1 cellular context compared by ENCODE assay signal in the genomic region with DNA sequence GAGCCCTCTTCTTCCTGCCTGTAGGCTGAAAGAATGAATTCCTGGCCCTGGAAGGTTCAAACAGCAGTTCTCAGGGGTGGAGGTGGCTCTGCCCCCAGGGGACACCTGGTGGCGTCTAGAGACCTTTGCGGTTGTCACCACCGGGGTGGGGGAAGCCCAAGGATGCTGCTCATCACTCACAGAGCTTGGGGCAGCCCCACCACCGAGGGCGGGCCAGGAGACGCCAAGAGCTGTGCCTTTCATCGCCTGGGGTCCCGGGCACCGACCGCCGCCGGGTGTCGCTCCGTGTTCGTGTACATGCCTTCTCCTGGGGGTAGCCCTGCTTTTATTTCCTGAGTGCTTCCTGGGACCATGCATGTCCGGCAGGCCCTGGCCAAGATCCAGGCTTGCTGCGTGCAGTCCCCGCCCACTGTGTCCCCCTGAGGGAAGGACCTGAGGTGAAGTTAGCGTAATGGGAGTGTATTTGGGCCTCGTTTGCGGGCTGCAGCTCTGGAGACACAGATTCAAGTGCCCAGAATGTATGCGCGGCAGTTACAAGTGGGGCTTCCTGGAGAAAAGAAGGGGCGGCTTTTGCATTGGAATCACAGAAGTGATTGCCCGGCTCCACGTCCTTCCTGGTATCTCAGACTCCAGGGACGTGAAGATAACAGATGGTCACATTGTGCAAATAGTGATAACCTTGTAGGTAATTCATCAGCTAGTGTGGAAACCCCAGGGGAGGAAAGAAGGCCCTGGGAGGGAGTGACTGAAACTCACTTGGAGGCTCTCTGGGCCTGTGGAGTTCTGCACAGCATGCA.
TF ChIP-seq lines count a peak whose summit lies in the region.

No MANE protein-coding gene starts in this region.

TF ChIP-seq in HepG2, 621 proteins besides CTCF, POLR2A, EP300 and RAD21 (continued from another document and continues in another):
- TF ChIP-seq ZNF547 (CRISPR knock-in tag; IDR thresholded peaks at IDR 0.05), result no peak; the same call in 1 of the 2 replicates
- TF ChIP-seq DNMT1 (CRISPR knock-in tag; IDR thresholded peaks at IDR 0.05), result no peak
- TF ChIP-seq U2AF1 (optimal IDR thresholded peaks at IDR 0.05; ENCODE audit: low read depth, low read length), result no peak
- TF ChIP-seq SUZ12 (IDR thresholded peaks at IDR 0.05; ENCODE audit: low read depth, low read length), result no peak
- TF ChIP-seq SMAD3 (CRISPR knock-in tag; IDR thresholded peaks at IDR 0.05), result no peak
- TF ChIP-seq ZNF510 (CRISPR knock-in tag; IDR thresholded peaks at IDR 0.05; ENCODE audit: low read depth), result no peak
- TF ChIP-seq ZNF180 (CRISPR knock-in tag; IDR thresholded peaks at IDR 0.05; ENCODE audit: borderline replicate concordance, low read depth), result no peak
- TF ChIP-seq FOXM1 (CRISPR knock-in tag; IDR thresholded peaks at IDR 0.05), result no peak
- 0 out of 2 replicates have a peak, but pooled peaks have one; percentile 29 for TF ChIP-seq RBFOX2 (IDR thresholded peaks at IDR 0.05; ENCODE audit: low read depth, low read length)
- no peak for TF ChIP-seq CCAR2 (optimal IDR thresholded peaks at IDR 0.05; ENCODE audit: low read depth, low read length)
- TF ChIP-seq HMGA1 (CRISPR knock-in tag; conservative IDR thresholded peaks at IDR 0.05), result no peak
- TF ChIP-seq ZMYM3 (CRISPR knock-in tag; IDR thresholded peaks at IDR 0.05), result peak; percentile 24; the same call in 1 of the 2 replicates
- TF ChIP-seq GATAD2A (CRISPR knock-in tag; IDR thresholded peaks at IDR 0.05), result peak; percentile 53; the same call in 1 of the 2 replicates
- peak; percentile 40; the same call in 1 of the 2 replicates for TF ChIP-seq RXRA (CRISPR knock-in tag; IDR thresholded peaks at IDR 0.05)
- no peak for TF ChIP-seq MAFF (IDR thresholded peaks at IDR 0.05; ENCODE audit: low read depth, low read length)
- no peak for TF ChIP-seq ZNF549 (CRISPR knock-in tag; IDR thresholded peaks at IDR 0.05)
- TF ChIP-seq ZNF282 (IDR thresholded peaks at IDR 0.05; ENCODE audit: partially characterized antibody), result no peak
- no peak for TF ChIP-seq FLYWCH1 (CRISPR knock-in tag; IDR thresholded peaks at IDR 0.05)
- TF ChIP-seq ZFP90 (CRISPR knock-in tag; IDR thresholded peaks at IDR 0.05; ENCODE audit: borderline replicate concordance), result no peak
- TF ChIP-seq, protein P1, sequence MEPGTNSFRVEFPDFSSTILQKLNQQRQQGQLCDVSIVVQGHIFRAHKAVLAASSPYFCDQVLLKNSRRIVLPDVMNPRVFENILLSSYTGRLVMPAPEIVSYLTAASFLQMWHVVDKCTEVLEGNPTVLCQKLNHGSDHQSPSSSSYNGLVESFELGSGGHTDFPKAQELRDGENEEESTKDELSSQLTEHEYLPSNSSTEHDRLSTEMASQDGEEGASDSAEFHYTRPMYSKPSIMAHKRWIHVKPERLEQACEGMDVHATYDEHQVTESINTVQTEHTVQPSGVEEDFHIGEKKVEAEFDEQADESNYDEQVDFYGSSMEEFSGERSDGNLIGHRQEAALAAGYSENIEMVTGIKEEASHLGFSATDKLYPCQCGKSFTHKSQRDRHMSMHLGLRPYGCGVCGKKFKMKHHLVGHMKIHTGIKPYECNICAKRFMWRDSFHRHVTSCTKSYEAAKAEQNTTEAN (CRISPR knock-in tag; conservative IDR thresholded peaks at IDR 0.05), result 0 out of 2 replicates have a peak, but pooled peaks have one; percentile 41
- TF ChIP-seq, protein P2, sequence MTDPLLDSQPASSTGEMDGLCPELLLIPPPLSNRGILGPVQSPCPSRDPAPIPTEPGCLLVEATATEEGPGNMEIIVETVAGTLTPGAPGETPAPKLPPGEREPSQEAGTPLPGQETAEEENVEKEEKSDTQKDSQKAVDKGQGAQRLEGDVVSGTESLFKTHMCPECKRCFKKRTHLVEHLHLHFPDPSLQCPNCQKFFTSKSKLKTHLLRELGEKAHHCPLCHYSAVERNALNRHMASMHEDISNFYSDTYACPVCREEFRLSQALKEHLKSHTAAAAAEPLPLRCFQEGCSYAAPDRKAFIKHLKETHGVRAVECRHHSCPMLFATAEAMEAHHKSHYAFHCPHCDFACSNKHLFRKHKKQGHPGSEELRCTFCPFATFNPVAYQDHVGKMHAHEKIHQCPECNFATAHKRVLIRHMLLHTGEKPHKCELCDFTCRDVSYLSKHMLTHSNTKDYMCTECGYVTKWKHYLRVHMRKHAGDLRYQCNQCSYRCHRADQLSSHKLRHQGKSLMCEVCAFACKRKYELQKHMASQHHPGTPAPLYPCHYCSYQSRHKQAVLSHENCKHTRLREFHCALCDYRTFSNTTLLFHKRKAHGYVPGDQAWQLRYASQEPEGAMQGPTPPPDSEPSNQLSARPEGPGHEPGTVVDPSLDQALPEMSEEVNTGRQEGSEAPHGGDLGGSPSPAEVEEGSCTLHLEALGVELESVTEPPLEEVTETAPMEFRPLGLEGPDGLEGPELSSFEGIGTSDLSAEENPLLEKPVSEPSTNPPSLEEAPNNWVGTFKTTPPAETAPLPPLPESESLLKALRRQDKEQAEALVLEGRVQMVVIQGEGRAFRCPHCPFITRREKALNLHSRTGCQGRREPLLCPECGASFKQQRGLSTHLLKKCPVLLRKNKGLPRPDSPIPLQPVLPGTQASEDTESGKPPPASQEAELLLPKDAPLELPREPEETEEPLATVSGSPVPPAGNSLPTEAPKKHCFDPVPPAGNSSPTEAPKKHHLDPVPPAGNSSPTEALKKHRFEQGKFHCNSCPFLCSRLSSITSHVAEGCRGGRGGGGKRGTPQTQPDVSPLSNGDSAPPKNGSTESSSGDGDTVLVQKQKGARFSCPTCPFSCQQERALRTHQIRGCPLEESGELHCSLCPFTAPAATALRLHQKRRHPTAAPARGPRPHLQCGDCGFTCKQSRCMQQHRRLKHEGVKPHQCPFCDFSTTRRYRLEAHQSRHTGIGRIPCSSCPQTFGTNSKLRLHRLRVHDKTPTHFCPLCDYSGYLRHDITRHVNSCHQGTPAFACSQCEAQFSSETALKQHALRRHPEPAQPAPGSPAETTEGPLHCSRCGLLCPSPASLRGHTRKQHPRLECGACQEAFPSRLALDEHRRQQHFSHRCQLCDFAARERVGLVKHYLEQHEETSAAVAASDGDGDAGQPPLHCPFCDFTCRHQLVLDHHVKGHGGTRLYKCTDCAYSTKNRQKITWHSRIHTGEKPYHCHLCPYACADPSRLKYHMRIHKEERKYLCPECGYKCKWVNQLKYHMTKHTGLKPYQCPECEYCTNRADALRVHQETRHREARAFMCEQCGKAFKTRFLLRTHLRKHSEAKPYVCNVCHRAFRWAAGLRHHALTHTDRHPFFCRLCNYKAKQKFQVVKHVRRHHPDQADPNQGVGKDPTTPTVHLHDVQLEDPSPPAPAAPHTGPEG (CRISPR knock-in tag; IDR thresholded peaks at IDR 0.05), result no peak
- TF ChIP-seq CREM (IDR thresholded peaks at IDR 0.05), result no peak
- no peak for TF ChIP-seq CREM (CRISPR knock-in tag; IDR thresholded peaks at IDR 0.05)
- peak; percentile 90 for TF ChIP-seq HDAC1 (CRISPR knock-in tag; IDR thresholded peaks at IDR 0.05)
- TF ChIP-seq, protein P3, sequence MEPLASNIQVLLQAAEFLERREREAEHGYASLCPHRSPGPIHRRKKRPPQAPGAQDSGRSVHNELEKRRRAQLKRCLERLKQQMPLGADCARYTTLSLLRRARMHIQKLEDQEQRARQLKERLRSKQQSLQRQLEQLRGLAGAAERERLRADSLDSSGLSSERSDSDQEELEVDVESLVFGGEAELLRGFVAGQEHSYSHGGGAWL (CRISPR knock-in tag; IDR thresholded peaks at IDR 0.05), result no peak; the same call in 1 of the 2 replicates
- TF ChIP-seq, protein P4, sequence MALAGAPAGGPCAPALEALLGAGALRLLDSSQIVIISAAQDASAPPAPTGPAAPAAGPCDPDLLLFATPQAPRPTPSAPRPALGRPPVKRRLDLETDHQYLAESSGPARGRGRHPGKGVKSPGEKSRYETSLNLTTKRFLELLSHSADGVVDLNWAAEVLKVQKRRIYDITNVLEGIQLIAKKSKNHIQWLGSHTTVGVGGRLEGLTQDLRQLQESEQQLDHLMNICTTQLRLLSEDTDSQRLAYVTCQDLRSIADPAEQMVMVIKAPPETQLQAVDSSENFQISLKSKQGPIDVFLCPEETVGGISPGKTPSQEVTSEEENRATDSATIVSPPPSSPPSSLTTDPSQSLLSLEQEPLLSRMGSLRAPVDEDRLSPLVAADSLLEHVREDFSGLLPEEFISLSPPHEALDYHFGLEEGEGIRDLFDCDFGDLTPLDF (CRISPR knock-in tag; IDR thresholded peaks at IDR 0.05), result no peak
- TF ChIP-seq NFRKB (IDR thresholded peaks at IDR 0.05), result no peak
- no peak for TF ChIP-seq U2AF2 (IDR thresholded peaks at IDR 0.05; ENCODE audit: low read depth, low read length)
- TF ChIP-seq SKI (IDR thresholded peaks at IDR 0.05; ENCODE audit: partially characterized antibody), result no peak
- TF ChIP-seq, protein P5, sequence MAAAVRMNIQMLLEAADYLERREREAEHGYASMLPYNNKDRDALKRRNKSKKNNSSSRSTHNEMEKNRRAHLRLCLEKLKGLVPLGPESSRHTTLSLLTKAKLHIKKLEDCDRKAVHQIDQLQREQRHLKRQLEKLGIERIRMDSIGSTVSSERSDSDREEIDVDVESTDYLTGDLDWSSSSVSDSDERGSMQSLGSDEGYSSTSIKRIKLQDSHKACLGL (CRISPR knock-in tag; IDR thresholded peaks at IDR 0.05), result peak; percentile 36; the same call in 1 of the 2 replicates
- TF ChIP-seq BORCS8-MEF2B (CRISPR knock-in tag; IDR thresholded peaks at IDR 0.05), result no peak
- TF ChIP-seq ZNF160 (CRISPR knock-in tag; IDR thresholded peaks at IDR 0.05), result no peak
- TF ChIP-seq PLRG1 (conservative IDR thresholded peaks at IDR 0.05), result no peak
- TF ChIP-seq GABPA (IDR thresholded peaks at IDR 0.05; ENCODE audit: low read depth, low read length), result no peak
- TF ChIP-seq GABPA (CRISPR knock-in tag; IDR thresholded peaks at IDR 0.05; ENCODE audit: low read depth), result peak; percentile 70
- no peak for TF ChIP-seq ZFYVE20 (CRISPR knock-in tag; IDR thresholded peaks at IDR 0.05; ENCODE audit: borderline replicate concordance, low read depth)
- TF ChIP-seq MEIS1 (CRISPR knock-in tag; IDR thresholded peaks at IDR 0.05; ENCODE audit: borderline replicate concordance), result peak; percentile 70
- no peak for TF ChIP-seq ZNF780A (CRISPR knock-in tag; IDR thresholded peaks at IDR 0.05)
- no peak for TF ChIP-seq AGO1 (IDR thresholded peaks at IDR 0.05; ENCODE audit: low read depth, low read length, poor library complexity, severe bottlenecking)
- TF ChIP-seq, protein P6, sequence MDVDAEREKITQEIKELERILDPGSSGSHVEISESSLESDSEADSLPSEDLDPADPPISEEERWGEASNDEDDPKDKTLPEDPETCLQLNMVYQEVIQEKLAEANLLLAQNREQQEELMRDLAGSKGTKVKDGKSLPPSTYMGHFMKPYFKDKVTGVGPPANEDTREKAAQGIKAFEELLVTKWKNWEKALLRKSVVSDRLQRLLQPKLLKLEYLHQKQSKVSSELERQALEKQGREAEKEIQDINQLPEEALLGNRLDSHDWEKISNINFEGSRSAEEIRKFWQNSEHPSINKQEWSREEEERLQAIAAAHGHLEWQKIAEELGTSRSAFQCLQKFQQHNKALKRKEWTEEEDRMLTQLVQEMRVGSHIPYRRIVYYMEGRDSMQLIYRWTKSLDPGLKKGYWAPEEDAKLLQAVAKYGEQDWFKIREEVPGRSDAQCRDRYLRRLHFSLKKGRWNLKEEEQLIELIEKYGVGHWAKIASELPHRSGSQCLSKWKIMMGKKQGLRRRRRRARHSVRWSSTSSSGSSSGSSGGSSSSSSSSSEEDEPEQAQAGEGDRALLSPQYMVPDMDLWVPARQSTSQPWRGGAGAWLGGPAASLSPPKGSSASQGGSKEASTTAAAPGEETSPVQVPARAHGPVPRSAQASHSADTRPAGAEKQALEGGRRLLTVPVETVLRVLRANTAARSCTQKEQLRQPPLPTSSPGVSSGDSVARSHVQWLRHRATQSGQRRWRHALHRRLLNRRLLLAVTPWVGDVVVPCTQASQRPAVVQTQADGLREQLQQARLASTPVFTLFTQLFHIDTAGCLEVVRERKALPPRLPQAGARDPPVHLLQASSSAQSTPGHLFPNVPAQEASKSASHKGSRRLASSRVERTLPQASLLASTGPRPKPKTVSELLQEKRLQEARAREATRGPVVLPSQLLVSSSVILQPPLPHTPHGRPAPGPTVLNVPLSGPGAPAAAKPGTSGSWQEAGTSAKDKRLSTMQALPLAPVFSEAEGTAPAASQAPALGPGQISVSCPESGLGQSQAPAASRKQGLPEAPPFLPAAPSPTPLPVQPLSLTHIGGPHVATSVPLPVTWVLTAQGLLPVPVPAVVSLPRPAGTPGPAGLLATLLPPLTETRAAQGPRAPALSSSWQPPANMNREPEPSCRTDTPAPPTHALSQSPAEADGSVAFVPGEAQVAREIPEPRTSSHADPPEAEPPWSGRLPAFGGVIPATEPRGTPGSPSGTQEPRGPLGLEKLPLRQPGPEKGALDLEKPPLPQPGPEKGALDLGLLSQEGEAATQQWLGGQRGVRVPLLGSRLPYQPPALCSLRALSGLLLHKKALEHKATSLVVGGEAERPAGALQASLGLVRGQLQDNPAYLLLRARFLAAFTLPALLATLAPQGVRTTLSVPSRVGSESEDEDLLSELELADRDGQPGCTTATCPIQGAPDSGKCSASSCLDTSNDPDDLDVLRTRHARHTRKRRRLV (CRISPR knock-in tag; IDR thresholded peaks at IDR 0.05), result no peak
- no peak for TF ChIP-seq ZSCAN12 (CRISPR knock-in tag; IDR thresholded peaks at IDR 0.05)
- no peak for TF ChIP-seq TEAD2 (CRISPR knock-in tag; IDR thresholded peaks at IDR 0.05)
- TF ChIP-seq, protein P7, sequence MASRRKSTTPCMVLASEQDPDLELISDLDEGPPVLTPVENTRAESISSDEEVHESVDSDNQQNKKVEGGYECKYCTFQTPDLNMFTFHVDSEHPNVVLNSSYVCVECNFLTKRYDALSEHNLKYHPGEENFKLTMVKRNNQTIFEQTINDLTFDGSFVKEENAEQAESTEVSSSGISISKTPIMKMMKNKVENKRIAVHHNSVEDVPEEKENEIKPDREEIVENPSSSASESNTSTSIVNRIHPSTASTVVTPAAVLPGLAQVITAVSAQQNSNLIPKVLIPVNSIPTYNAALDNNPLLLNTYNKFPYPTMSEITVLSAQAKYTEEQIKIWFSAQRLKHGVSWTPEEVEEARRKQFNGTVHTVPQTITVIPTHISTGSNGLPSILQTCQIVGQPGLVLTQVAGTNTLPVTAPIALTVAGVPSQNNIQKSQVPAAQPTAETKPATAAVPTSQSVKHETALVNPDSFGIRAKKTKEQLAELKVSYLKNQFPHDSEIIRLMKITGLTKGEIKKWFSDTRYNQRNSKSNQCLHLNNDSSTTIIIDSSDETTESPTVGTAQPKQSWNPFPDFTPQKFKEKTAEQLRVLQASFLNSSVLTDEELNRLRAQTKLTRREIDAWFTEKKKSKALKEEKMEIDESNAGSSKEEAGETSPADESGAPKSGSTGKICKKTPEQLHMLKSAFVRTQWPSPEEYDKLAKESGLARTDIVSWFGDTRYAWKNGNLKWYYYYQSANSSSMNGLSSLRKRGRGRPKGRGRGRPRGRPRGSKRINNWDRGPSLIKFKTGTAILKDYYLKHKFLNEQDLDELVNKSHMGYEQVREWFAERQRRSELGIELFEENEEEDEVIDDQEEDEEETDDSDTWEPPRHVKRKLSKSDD (CRISPR knock-in tag; IDR thresholded peaks at IDR 0.05; ENCODE audit: low read depth), result no peak; the same call in 1 of the 2 replicates
- TF ChIP-seq, protein P8, sequence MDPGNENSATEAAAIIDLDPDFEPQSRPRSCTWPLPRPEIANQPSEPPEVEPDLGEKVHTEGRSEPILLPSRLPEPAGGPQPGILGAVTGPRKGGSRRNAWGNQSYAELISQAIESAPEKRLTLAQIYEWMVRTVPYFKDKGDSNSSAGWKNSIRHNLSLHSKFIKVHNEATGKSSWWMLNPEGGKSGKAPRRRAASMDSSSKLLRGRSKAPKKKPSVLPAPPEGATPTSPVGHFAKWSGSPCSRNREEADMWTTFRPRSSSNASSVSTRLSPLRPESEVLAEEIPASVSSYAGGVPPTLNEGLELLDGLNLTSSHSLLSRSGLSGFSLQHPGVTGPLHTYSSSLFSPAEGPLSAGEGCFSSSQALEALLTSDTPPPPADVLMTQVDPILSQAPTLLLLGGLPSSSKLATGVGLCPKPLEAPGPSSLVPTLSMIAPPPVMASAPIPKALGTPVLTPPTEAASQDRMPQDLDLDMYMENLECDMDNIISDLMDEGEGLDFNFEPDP (CRISPR knock-in tag; conservative IDR thresholded peaks at IDR 0.05), result no peak
- no peak for TF ChIP-seq ZNF383 (CRISPR knock-in tag; IDR thresholded peaks at IDR 0.05; ENCODE audit: borderline replicate concordance)
